1 cellular context compared by ENCODE assay signal in the genomic region with DNA sequence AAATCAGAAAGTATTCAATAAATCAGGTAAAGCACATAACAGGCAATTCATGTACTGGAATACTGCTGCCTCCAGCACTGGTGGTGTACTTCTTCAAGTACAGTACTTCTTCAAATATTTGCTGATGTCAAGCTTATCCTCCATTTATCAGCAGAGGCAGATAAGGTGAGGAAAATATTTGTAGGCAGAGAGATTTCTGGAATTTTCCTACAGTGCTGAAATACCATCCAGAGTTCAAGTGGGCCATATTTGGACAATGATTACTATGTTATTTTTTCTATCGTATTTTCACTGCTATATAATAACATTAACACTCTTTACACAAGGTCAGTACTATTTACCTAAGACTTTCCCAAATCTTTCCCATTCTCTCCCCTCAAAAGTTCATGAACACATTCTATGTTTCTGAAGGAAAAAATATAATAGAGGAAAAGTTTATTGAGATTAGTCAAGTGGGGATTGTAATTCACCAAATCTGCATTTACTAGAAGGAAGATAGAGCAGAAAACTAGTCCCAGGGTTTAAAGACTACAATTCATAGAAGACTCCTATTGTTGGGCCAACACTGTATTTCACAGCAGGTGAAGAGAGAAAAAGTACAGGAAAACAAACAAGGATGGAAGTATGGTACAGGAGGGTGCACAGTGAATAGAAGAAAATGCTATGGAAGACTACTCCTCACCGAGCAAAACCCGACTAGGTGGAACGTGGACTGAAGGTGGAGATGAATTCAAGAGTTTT.
TF ChIP-seq lines count a peak whose summit lies in the region.

No MANE protein-coding gene starts in this region.

TF ChIP-seq in endothelial cell of umbilical vein, 7 proteins besides CTCF, POLR2A, EP300 and RAD21:
- TF ChIP-seq JUN (IDR thresholded peaks at IDR 0.05; ENCODE audit: borderline replicate concordance, insufficient read depth, insufficient read length, low read depth) = no peak
- no peak for TF ChIP-seq FOS (IDR thresholded peaks at IDR 0.05; ENCODE audit: borderline replicate concordance, insufficient read depth, low read length)
- TF ChIP-seq MYC (IDR thresholded peaks at IDR 0.05; ENCODE audit: low read depth, low read length) = no peak
- TF ChIP-seq POLR2AphosphoS5 (IDR thresholded peaks at IDR 0.05; ENCODE audit: insufficient read depth, low read depth, low read length) = no peak
- no peak for TF ChIP-seq MAX (IDR thresholded peaks at IDR 0.05; ENCODE audit: insufficient read depth, insufficient read length)
- TF ChIP-seq EZH2 (IDR thresholded peaks at IDR 0.05; ENCODE audit: borderline replicate concordance, low read depth, low read length, severe bottlenecking) = no peak
- TF ChIP-seq GATA2 (IDR thresholded peaks at IDR 0.05; ENCODE audit: insufficient read depth, insufficient read length, low read depth, low read length) = no peak
TF ChIP-seq in endothelial cell of umbilical vein: peak in this region for 0.
